ENCODE assay signal across 20 cellular contexts in the genomic region with DNA sequence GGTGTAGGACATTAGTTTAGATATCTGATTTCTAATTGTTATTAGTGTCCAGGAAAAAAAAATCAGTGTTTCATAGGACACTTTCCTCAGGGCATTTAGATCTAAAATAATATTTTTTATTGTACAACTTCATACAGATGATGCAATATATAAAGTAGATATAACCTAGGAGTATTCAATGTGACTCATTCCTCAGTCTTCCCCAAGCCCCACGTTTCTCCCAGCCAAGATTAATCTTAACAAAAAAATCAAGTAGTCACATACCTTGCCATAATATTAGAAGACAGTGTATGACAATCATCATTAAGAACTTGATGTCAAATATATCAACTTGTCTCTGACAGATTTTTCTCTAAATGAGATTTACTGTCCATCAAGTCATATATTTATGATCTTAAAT. TPM values are rescaled to one million over a fixed set of nuclear protein-coding genes. Genes with fewer than 3 reads are reported as not detected.
DNase-seq lines count a peak whose midpoint lies in the region; ATAC-seq, FAIRE-seq and TF ChIP-seq lines count a peak whose summit lies in the region.
"Had no signal": no experiment of that assay in that cellular context is flagged by ENCODE, and none has a peak within 500 bp of the region (broad histone marks: within the 10 kb centered on the region; RNA-seq: fewer than 3 reads in every experiment).

No MANE protein-coding gene starts in this region.

- H3K27me3 ChIP-seq in IMR-90 (ENCODE audit: control insufficient read depth, insufficient read depth, low read length) (no peaks in the 10 kb centered on the region), brain microvascular endothelial cell (replicated peaks) (no peaks in the 10 kb centered on the region)

- no peak overlapping the region for H3K9ac ChIP-seq in IMR-90 (ENCODE audit: low read depth, low read length)

- no peaks in the 10 kb centered on the region for H3K9me3 ChIP-seq in IMR-90 (ENCODE audit: control insufficient read depth, insufficient read depth, low read length)

- no peak overlapping the region for H4K5ac ChIP-seq in IMR-90 (ENCODE audit: low read depth, low read length)

- H3K27ac ChIP-seq in IMR-90 (ENCODE audit: insufficient read depth, low read length) (no peak overlapping the region), brain microvascular endothelial cell (no peak overlapping the region)

- H3K23ac ChIP-seq in IMR-90 (ENCODE audit: low read depth, low read length), result no peak overlapping the region

- H3K36me3 ChIP-seq in IMR-90 (ENCODE audit: control insufficient read depth, insufficient read depth, low read length) (no peaks in the 10 kb centered on the region), brain microvascular endothelial cell (replicated peaks) (no peaks in the 10 kb centered on the region)

- no peak overlapping the region for H2BK15ac ChIP-seq in IMR-90 (ENCODE audit: low read depth, low read length)

- no peak overlapping the region for H2AFZ ChIP-seq in IMR-90 (replicated peaks; ENCODE audit: low read length, poor library complexity)

- CTCF ChIA-PET in IMR-90 (lab: Yijun Ruan, JAX), result no interaction called here

- H4K8ac ChIP-seq in IMR-90 (ENCODE audit: low read depth in 2 of 2, low read length in 2 of 2), result no peak overlapping the region

- H3K9me1 ChIP-seq in IMR-90 (ENCODE audit: insufficient read depth, low read length), result no peaks in the 10 kb centered on the region

- no peak overlapping the region for H3K4me2 ChIP-seq in IMR-90 (ENCODE audit: low read depth, low read length)

- H2BK120ac ChIP-seq in IMR-90 (ENCODE audit: low read depth, low read length), result no peak overlapping the region

- H3K56ac ChIP-seq in IMR-90 (ENCODE audit: extremely low read depth, insufficient read depth, low read length), result no peak overlapping the region

- FAIRE-seq in D721Med (lab: Jason Lieb, UNC), result peak; percentile 75
- FAIRE-seq: H54, K562 had no signal

- TF ChIP-seq RAD21 in IMR-90 (IDR thresholded peaks at IDR 0.05; ENCODE audit: low read length), result no peak

- no peak overlapping the region for H2BK20ac ChIP-seq in IMR-90 (ENCODE audit: low read depth, low read length)

- H2BK5ac ChIP-seq in IMR-90 (ENCODE audit: low read depth, low read length, poor library complexity, severe bottlenecking), result no peak overlapping the region

- H3K4me3 ChIP-seq in IMR-90 (ENCODE audit: insufficient read depth, low read depth, low read length) (no peak overlapping the region), brain microvascular endothelial cell (ENCODE audit: low read depth, low read length) (no peak overlapping the region), fibroblast of the aortic adventitia (ENCODE audit: low read depth, low read length) (no peak overlapping the region)
- H3K4me3 ChIP-seq: K562 had no signal

- no CpG with 5 or more reads among the region's 1 CpG for WGBS in IMR-90 (ENCODE audit: extremely low coverage in 2 of 2, insufficient read length in 1 of 2), 2 experiments

- ATAC-seq in IMR-90 (ENCODE audit: low read depth), result no peak
- ATAC-seq: CD8-positive, alpha-beta T cell; K562; Panc1 had no signal

- no peak overlapping the region for H3K4ac ChIP-seq in IMR-90 (ENCODE audit: low read depth, low read length)

- DNase-seq in D721Med (ENCODE audit: insufficient read length, low spot score) (no peak), IMR-90 (no peak), brain microvascular endothelial cell (peak; percentile 27), fibroblast of the aortic adventitia (ENCODE audit: low read depth) (peak; percentile 0), NCI-H1105 (lab: John Stamatoyannopoulos, UW) (no peak), ureter (ENCODE audit: low spot score) (no peak)
- no peak for DNase-seq in activated CD4-positive, alpha-beta T cell treated with anti-CD3 and anti-CD28 coated beads, Interleukin-2, amount 50 U/mL, for 4 hours
- DNase-seq: 8988T; AML-193; C1 segment of cervical spinal cord; CD8-positive, alpha-beta T cell; GDM1; NCI-H1092; NCI-H2029 treated with DMSO at 0.1 percent for 48 hours; NCI-H345; NCI-H524; NCI-H82 had no signal

- H3K14ac ChIP-seq in IMR-90 (replicated peaks; ENCODE audit: low read depth, low read length), result no peak overlapping the region

- no TSS peak for BruUV-seq in IMR-90 (replicated peaks; lab: Mats Ljungman, UMichigan)

- H4K20me1 ChIP-seq in IMR-90 (ENCODE audit: insufficient read depth, low read length), result no peaks in the 10 kb centered on the region

- no peak overlapping the region for H3K18ac ChIP-seq in IMR-90 (ENCODE audit: low read depth, low read length)

- no peaks in the 10 kb centered on the region for H3K79me1 ChIP-seq in IMR-90 (ENCODE audit: low read depth in 1 of 2, low read length in 2 of 2)

- no peak for TF ChIP-seq POLR2A in IMR-90 (IDR thresholded peaks at IDR 0.05; ENCODE audit: low read depth, low read length)

- POLR2A ChIA-PET in IMR-90 (lab: Charles Lee; ENCODE audit: unreplicated experiment), result no interaction called here

- no peak overlapping the region for H2AK5ac ChIP-seq in IMR-90 (ENCODE audit: low read depth, low read length)

- TF ChIP-seq CTCF in D721Med (IDR thresholded peaks at IDR 0.05; ENCODE audit: insufficient read depth, missing control alignments) (no peak), IMR-90 (conservative IDR thresholded peaks at IDR 0.05; ENCODE audit: low read depth, low read length) (no peak), brain microvascular endothelial cell (IDR thresholded peaks at IDR 0.05; ENCODE audit: low read depth, low read length, missing control alignments) (no peak), fibroblast of the aortic adventitia (IDR thresholded peaks at IDR 0.05; ENCODE audit: insufficient read depth, low read length) (no peak)

- H2AK9ac ChIP-seq in IMR-90 (replicated peaks; ENCODE audit: low read depth, low read length, poor library complexity), result no peak overlapping the region

- H3K4me1 ChIP-seq in IMR-90 (ENCODE audit: control insufficient read depth, insufficient read depth, low read length), result no peaks in the 10 kb centered on the region

- dilution Hi-C loops in IMR-90 (cut with HindIII; ENCODE audit: low sequenced_read_pairs, unreplicated experiment), result no loop called here

- in situ Hi-C loops in IMR-90 (cut with MboI; ENCODE audit: low sequenced_read_pairs), result no loop called here
- in situ Hi-C loops in brain microvascular endothelial cell (cut with HindIII; ENCODE audit: low pct_ligation_motif_present, low sequenced_read_pairs), result no loop called here

- H4K91ac ChIP-seq in IMR-90 (ENCODE audit: insufficient read depth, low read depth, low read length), result no peak overlapping the region

- intact Hi-C loops in IMR-90 (cut with micrococcal nuclease), result no loop called here

TF ChIP-seq in IMR-90, 13 proteins besides CTCF, POLR2A, EP300 and RAD21:
- TF ChIP-seq CEBPB (IDR thresholded peaks at IDR 0.05; ENCODE audit: low read depth, low read length) (0 out of 2 replicates have a peak, but pooled peaks have one; percentile 24), ELK1 (IDR thresholded peaks at IDR 0.05; ENCODE audit: borderline replicate concordance, low read depth, low read length) (no peak)
TF ChIP-seq in IMR-90: peak in this region for 1.

RNA-seq across cellular contexts. Expression of gene PPFIA2, which starts 37.1 kb away (rescaled TPM):
- total RNA-seq in IMR-90 (2012; rRNA removed) (0.28 and 1.3 TPM in 2 replicates), fibroblast of the aortic adventitia (ENCODE audit: low replicate concordance) (0.74 and 4.9 TPM in 2 replicates), ureter (18.5 TPM)
- 0.29 TPM in 1 of 2 replicates, not detected in the other for polyA plus RNA-seq in IMR-90 (2012; rRNA removed)
- not detected in 2 replicates for polyA plus RNA-seq in IMR-90 (2012; cell fraction: cytosol; rRNA removed)
- polyA plus RNA-seq in IMR-90 (2012; cell fraction: nucleus; rRNA removed; ENCODE audit: low replicate concordance), result not detected in 2 replicates
- total RNA-seq: CD8-positive, alpha-beta T cell; K562 had no signal
- polyA plus RNA-seq: K562 had no signal

Comparison
In these comparisons a context has a peak if more than half of its experiments do, and no peak if none do; other contexts are left out.
1. DNase-seq: peak in brain microvascular endothelial cell (single experiment) and fibroblast of the aortic adventitia (single experiment); none in D721Med (single experiment), IMR-90 (single experiment), NCI-H1105 (single experiment), ureter (single experiment) and activated CD4-positive, alpha-beta T cell treated with anti-CD3 and anti-CD28 coated beads, Interleukin-2, amount 50 U/mL, for 4 hours (0 of 2).